8 cellular contexts compared by ENCODE assay signal in the genomic region with DNA sequence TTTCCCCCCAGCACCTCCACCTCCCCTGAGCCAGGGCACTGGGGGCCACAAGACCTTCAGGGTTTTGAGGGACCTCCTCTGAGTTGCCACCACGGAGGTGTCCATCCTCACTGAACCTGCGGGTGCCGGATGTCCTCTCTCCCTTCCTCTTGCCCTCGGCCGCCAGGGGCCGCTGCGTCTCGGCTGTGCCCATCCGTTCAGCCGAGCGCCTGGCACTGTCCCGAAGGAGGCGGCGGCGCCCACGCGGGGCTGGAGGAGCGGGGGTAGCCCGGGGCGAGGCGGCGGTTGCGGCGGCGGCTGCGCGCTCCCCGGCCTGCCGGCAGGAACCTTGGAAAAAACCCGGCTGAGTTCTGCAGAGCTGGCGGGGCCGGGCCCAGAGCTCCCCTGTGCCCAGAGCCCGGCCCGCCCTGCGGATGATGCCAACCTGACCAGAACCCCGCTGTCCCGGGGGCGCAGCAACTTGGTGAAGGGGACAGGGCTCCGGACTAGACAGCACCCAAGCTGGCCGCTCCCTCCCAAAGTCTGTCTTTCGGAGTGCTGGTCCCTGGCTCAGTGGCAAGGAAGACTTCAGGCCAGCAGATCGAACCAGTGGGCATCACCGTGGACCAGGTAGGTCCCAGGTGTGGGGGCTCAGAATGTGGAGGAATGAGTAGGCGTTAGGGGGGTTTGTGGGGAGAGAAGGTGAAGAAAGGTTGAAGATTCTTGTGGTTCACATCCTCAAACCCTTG. TPM values are rescaled to one million over a fixed set of nuclear protein-coding genes. Genes with fewer than 3 reads are reported as not detected.
A peak's percentile ranks its signal among the peaks of the same experiment; 100 is the strongest.
DNase-seq lines count a peak whose midpoint lies in the region; ATAC-seq lines count a peak whose summit lies in the region.

No MANE protein-coding gene starts in this region.

- H3K9me3 Mint-ChIP-seq in activated naive CD8-positive, alpha-beta T cell (ENCODE audit: low read depth), result no peaks in the 10 kb centered on the region

- peak overlapping the region; percentile 20; the same call in 1 of the 2 replicates for H3K4me3 ChIP-seq in MG63
- no peak overlapping the region for H3K4me3 ChIP-seq in aorta (ENCODE audit: low read length in 2 of 2)

- H3K27me3 Mint-ChIP-seq in activated naive CD8-positive, alpha-beta T cell, result peaks cover 2% of the 10 kb centered on the region

- peak overlapping the region; percentile 52 for H3K4me3 Mint-ChIP-seq in activated naive CD8-positive, alpha-beta T cell

- intact Hi-C loops in cardiac septum (cut with DNase I) (loop anchor here (1.0 to 5.0 kb wide), 3 partner anchors 85 to 238 kb away; partner anchors contain the start of gene SLC16A1), aorta (cut with DNase I) (loop anchor here (2.0 to 10.0 kb wide), 7 partner anchors 83 to 958 kb away; partner anchors contain the start of gene LRIG2 (in 2 of the 2))

- DNase-seq in ELR (ENCODE audit: low read depth), result peak; percentile 88
- DNase-seq in MG63, result peak; percentile 90
- DNase-seq in SW 1271 (lab: John Stamatoyannopoulos, UW), result peak; percentile 17 to 30
- DNase-seq in cardiac septum (ENCODE audit: low spot score), result peak; percentile 92
- peak; percentile 63 for DNase-seq in putamen (ENCODE audit: low spot score)
- DNase-seq in aorta, result peak; percentile 89 to 97

- H3K4me1 ChIP-seq in aorta (ENCODE audit: control insufficient read depth in 1 of 2, insufficient read depth in 2 of 2, low read length in 2 of 2), result no peaks in the 10 kb centered on the region

- no peak overlapping the region for H3K27ac ChIP-seq in aorta (ENCODE audit: low read depth in 1 of 2, low read length in 2 of 2)

- H3K9me3 ChIP-seq in MG63 (no peaks in the 10 kb centered on the region), aorta (ENCODE audit: control insufficient read depth, low read length) (no peaks in the 10 kb centered on the region)

- peaks cover 25% of the 10 kb centered on the region for H3K4me1 Mint-ChIP-seq in activated naive CD8-positive, alpha-beta T cell (ENCODE audit: low read depth)

- peak; percentile 47 for ATAC-seq in aorta (ENCODE audit: low FRiP score)
- ATAC-seq in GM18511 (IDR thresholded peaks at IDR 0.05; ENCODE audit: unreplicated experiment), result no peak

- WGBS in aorta, 2 donors, result 12% methylated on average over 44 of the region's 44 CpGs

- H3K36me3 Mint-ChIP-seq in activated naive CD8-positive, alpha-beta T cell, result peaks cover 3% of the 10 kb centered on the region

- no peaks in the 10 kb centered on the region for H3K36me3 ChIP-seq in MG63
- H3K36me3 ChIP-seq in aorta (ENCODE audit: control insufficient read depth in 1 of 2, insufficient read depth in 2 of 2, low read length in 1 of 2), result no peaks in the 10 kb centered on the region

- peaks cover 5% of the 10 kb centered on the region; the same call in 1 of the 2 replicates for H3K27me3 ChIP-seq in MG63
- H3K27me3 ChIP-seq in aorta (ENCODE audit: control insufficient read depth in 1 of 2, insufficient read depth in 2 of 2, low read length in 1 of 2), result no peaks in the 10 kb centered on the region

- no peak overlapping the region for H3K27ac Mint-ChIP-seq in activated naive CD8-positive, alpha-beta T cell

RNA-seq across cellular contexts. Expression of gene PPM1J, which starts 3.7 kb away (rescaled TPM):
- total RNA-seq in MG63 (2014; rRNA removed; shearing (Covaris generic); ENCODE audit: low replicate concordance), result 2.4 and 2.7 TPM in 2 replicates
- 10.7 TPM for total RNA-seq in cardiac septum
- total RNA-seq in aorta, result 1 to 10 TPM; 3.7 to 4.3 TPM
- polyA plus RNA-seq in aorta, result 1 to 10 TPM in 1 of 2 donors, not detected in 1; 7.1 TPM

RNA-seq across cellular contexts. Expression of gene RHOC, which starts 11.9 kb away (rescaled TPM):
- 568 and 693 TPM in 2 replicates for total RNA-seq in MG63 (2014; rRNA removed; shearing (Covaris generic); ENCODE audit: low replicate concordance)
- total RNA-seq in cardiac septum (270 TPM), aorta (100 to 1,000 TPM; 269 to 316 TPM)
- polyA plus RNA-seq in aorta, result 100 to 1,000 TPM; 433 to 540 TPM

RNA-seq across cellular contexts. Expression of gene MOV10, which starts 44.4 kb away (rescaled TPM):
- 25.6 and 39.7 TPM in 2 replicates for total RNA-seq in MG63 (2014; rRNA removed; shearing (Covaris generic); ENCODE audit: low replicate concordance)
- total RNA-seq in cardiac septum (18.3 TPM), aorta (10 to 100 TPM; 29.2 to 61.0 TPM)
- polyA plus RNA-seq in aorta, result 10 to 100 TPM; 10.8 to 73.4 TPM

Comparison
In these comparisons a context has a peak if more than half of its experiments do, and no peak if none do; other contexts are left out.
1. DNase-seq: peak in every context shown above with its lines; median percentile 93 in aorta; 92 in cardiac septum; 90 in MG63; 88 in ELR; 63 in putamen; 24 in SW 1271.